In the genomic region with DNA sequence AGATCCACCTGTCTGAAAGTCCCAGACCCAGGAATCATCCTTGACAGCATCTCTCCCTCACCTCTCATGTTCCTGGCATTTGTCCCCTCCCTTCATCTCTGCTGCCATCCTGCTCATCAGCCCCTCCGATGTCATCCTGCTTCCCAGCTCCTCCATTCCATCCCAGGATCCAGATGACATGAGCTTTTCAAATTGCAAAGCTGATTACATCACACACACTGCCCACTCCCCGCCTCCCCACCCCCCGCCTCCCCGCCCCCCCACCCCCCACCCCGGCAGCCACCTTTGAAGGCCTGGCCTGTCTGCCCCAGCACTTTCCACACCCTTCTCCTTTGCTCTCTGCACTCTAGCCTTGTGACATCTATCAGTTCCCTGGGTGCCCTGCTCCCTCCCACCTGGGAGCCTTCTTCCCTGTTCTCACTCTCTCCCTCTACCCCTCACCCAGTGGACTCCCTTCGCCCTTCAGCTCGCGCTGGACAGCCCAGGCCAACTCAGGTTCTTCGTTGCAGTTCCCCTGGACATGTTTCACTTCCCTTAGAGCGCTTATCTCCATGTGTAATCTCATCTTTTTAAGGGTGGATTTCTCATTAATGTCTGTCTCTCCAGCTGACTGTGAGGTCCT, we compare ENCODE assay signal across 14 cellular contexts.
A peak's percentile ranks its signal among the peaks of the same experiment; 100 is the strongest.
DNase-seq lines count a peak whose midpoint lies in the region; ATAC-seq, FAIRE-seq and TF ChIP-seq lines count a peak whose summit lies in the region.
"Had no signal": no experiment of that assay in that cellular context is flagged by ENCODE, and none has a peak within 500 bp of the region (broad histone marks: within the 10 kb centered on the region; RNA-seq: fewer than 3 reads in every experiment).

No MANE protein-coding gene starts in this region.

- TF ChIP-seq RAD21 in HepG2 (CRISPR knock-in tag; IDR thresholded peaks at IDR 0.05), result no peak

- CTCF ChIA-PET in HepG2 (lab: Yijun Ruan, JAX; ENCODE audit: low intra/inter-chr PET ratio, low total read pairs), result no interaction called here
- CTCF ChIA-PET in activated CD8-positive, alpha-beta T cell treated with anti-CD3 and anti-CD28 coated beads, Interleukin-2, amount 10 ng/mL, durations not matched to agents 7 days and 5 days (lab: Charles Lee), result interaction anchor here (0.6 to 2.7 kb wide), 5 partner anchors 22 to 287 kb away, joined by 3 to 8 read pairs (median 4); no protein-coding TSS in a partner anchor

- H3K36me3 ChIP-seq in HepG2 (replicated peaks in 1 of 2; ENCODE audit: control insufficient read depth in 1 of 2, insufficient read depth in 2 of 2, low read length in 2 of 2) (no peaks in the 10 kb centered on the region), right lobe of liver (peaks cover 0 to 4% (median 0%) of the 10 kb centered on the region in 4 donors)

- TF ChIP-seq POLR2A in HepG2 (IDR thresholded peaks at IDR 0.05; ENCODE audit: insufficient read depth in 1 of 2, low read depth in 2 of 2, low read length in 2 of 2) (no peak), right lobe of liver (IDR thresholded peaks at IDR 0.05) (no peak)

- 24% methylated on average over 10 of the region's 10 CpGs for WGBS in HepG2 (ENCODE audit: low lambda C conversion rate)
- 63% methylated on average over 10 of the region's 10 CpGs for WGBS in right lobe of liver (ENCODE audit: insufficient coverage, low coverage, low lambda C conversion rate, missing lambda C conversion rate)

- H3K79me2 ChIP-seq in HepG2 (ENCODE audit: insufficient read depth, low read length), result no peaks in the 10 kb centered on the region

- peak overlapping the region; percentile 36; the same call in 1 of the 2 replicates for H3K4me2 ChIP-seq in HepG2 (ENCODE audit: low read depth, low read length)

- H3K27ac Mint-ChIP-seq in activated CD8-positive, alpha-beta T cell treated with anti-CD3 and anti-CD28 coated beads, Interleukin-2, amount 10 ng/mL, durations not matched to agents 7 days and 5 days, result peak overlapping the region; percentile 96
- no peak overlapping the region for H3K27ac Mint-ChIP-seq in natural killer cell treated with Interleukin-12 subunit alpha and Interleukin-12 subunit beta and Interleukin-15 and Interleukin-18, amount 100 ng/mL, for 72 hours

- in situ Hi-C loops in HepG2 (cut with HindIII; ENCODE audit: extremely low pct_ligation_motif_present, low pct_unique_long_range_greater_than_20kb) (no loop called here), ACHN (cut with HindIII; ENCODE audit: low pct_ligation_motif_present, low pct_unique_long_range_greater_than_20kb, low sequenced_read_pairs) (no loop called here)

- H3K4me3 ChIP-seq in HepG2 (replicated peaks in 1 of 3; ENCODE audit: insufficient read depth in 1 of 3, low read depth in 2 of 3, low read length in 3 of 3), result no peak overlapping the region
- H3K4me3 ChIP-seq in right lobe of liver, result no peak overlapping the region

- POLR2A ChIA-PET in HepG2 (lab: Yijun Ruan, JAX), result interaction anchor here (1.5 kb wide), 1 partner anchor 28 kb away, joined by 6 read pairs; no protein-coding TSS in a partner anchor
- POLR2A ChIA-PET in activated CD8-positive, alpha-beta T cell treated with anti-CD3 and anti-CD28 coated beads, Interleukin-2, amount 10 ng/mL, durations not matched to agents 7 days and 5 days (lab: Charles Lee), result interaction anchor here (0.6 to 3.8 kb wide), 4 partner anchors 14 to 279 kb away, joined by 3 to 20 read pairs (median 5); no protein-coding TSS in a partner anchor

- H2AFZ ChIP-seq in HepG2 (ENCODE audit: low read length), result no peak overlapping the region

- H4K20me1 ChIP-seq in HepG2 (ENCODE audit: insufficient read depth, low read length), result no peaks in the 10 kb centered on the region

- TF ChIP-seq CTCF in HepG2 (CRISPR knock-in tag; IDR thresholded peaks at IDR 0.05) (no peak), right lobe of liver (IDR thresholded peaks at IDR 0.05) (no peak)

- no peaks in the 10 kb centered on the region for H3K9me3 Mint-ChIP-seq in activated CD8-positive, alpha-beta T cell treated with anti-CD3 and anti-CD28 coated beads, Interleukin-2, amount 10 ng/mL, durations not matched to agents 7 days and 5 days (ENCODE audit: insufficient read depth)
- H3K9me3 Mint-ChIP-seq in natural killer cell treated with Interleukin-12 subunit alpha and Interleukin-12 subunit beta and Interleukin-15 and Interleukin-18, amount 100 ng/mL, for 72 hours, result no peaks in the 10 kb centered on the region

- H3K4me3 Mint-ChIP-seq in activated CD8-positive, alpha-beta T cell treated with anti-CD3 and anti-CD28 coated beads, Interleukin-2, amount 10 ng/mL, durations not matched to agents 7 days and 5 days, result no peak overlapping the region
- H3K4me3 Mint-ChIP-seq in natural killer cell treated with Interleukin-12 subunit alpha and Interleukin-12 subunit beta and Interleukin-15 and Interleukin-18, amount 100 ng/mL, for 72 hours, result no peak overlapping the region

- peak; percentile 72 for FAIRE-seq in HepG2 (lab: Jason Lieb, UNC)
- FAIRE-seq: G401.6 had no signal

- H3K9ac ChIP-seq in HepG2 (ENCODE audit: insufficient read depth, low read depth, low read length), result no peak overlapping the region

- no peaks in the 10 kb centered on the region for H3K27me3 Mint-ChIP-seq in activated CD8-positive, alpha-beta T cell treated with anti-CD3 and anti-CD28 coated beads, Interleukin-2, amount 10 ng/mL, durations not matched to agents 7 days and 5 days (ENCODE audit: low read depth)
- no peaks in the 10 kb centered on the region for H3K27me3 Mint-ChIP-seq in natural killer cell treated with Interleukin-12 subunit alpha and Interleukin-12 subunit beta and Interleukin-15 and Interleukin-18, amount 100 ng/mL, for 72 hours

- H3K4me1 ChIP-seq in HepG2 (ENCODE audit: insufficient read depth, low read length), result peaks cover 45% of the 10 kb centered on the region
- peaks cover 0 to 5% (median 0%) of the 10 kb centered on the region in 4 donors for H3K4me1 ChIP-seq in right lobe of liver

- TF ChIP-seq EP300 in HepG2 (IDR thresholded peaks at IDR 0.05; ENCODE audit: low read depth in 2 of 2, low read length in 2 of 2) (no peak), HepG2 (CRISPR knock-in tag; IDR thresholded peaks at IDR 0.05; ENCODE audit: borderline replicate concordance) (no peak)

- H3K9me3 ChIP-seq in HepG2 (ENCODE audit: low read length), result no peaks in the 10 kb centered on the region
- no peaks in the 10 kb centered on the region for H3K9me3 ChIP-seq in right lobe of liver

- ATAC-seq in HepG2 (peak; percentile 76), right lobe of liver (no peak), sciatic nerve (no peak), HG02840 (IDR thresholded peaks at IDR 0.05; ENCODE audit: low FRiP score, unreplicated experiment) (no peak)
- no peak for ATAC-seq in activated CD8-positive, alpha-beta T cell treated with anti-CD3 and anti-CD28 coated beads, Interleukin-2, amount 10 ng/mL, durations not matched to agents 7 days and 5 days
- ATAC-seq in natural killer cell treated with Interleukin-12 subunit alpha and Interleukin-12 subunit beta and Interleukin-15 and Interleukin-18, amount 100 ng/mL, for 72 hours, result no peak
- ATAC-seq: activated CD4-positive, CD25-positive, alpha-beta regulatory T cell treated with anti-CD3 and anti-CD28 coated beads, Interleukin-2, amount 50 U/mL, for 24 hours had no signal

- peaks cover 65% of the 10 kb centered on the region for H3K4me1 Mint-ChIP-seq in activated CD8-positive, alpha-beta T cell treated with anti-CD3 and anti-CD28 coated beads, Interleukin-2, amount 10 ng/mL, durations not matched to agents 7 days and 5 days (ENCODE audit: low read depth)
- H3K4me1 Mint-ChIP-seq in natural killer cell treated with Interleukin-12 subunit alpha and Interleukin-12 subunit beta and Interleukin-15 and Interleukin-18, amount 100 ng/mL, for 72 hours (ENCODE audit: low read depth in 2 of 2), result peaks cover 16 to 21% of the 10 kb centered on the region in 2 donors

- DNase-seq in HepG2 (ENCODE audit: low spot score) (peak; percentile 65), right lobe of liver (no peak), medulla oblongata (ENCODE audit: extremely low spot score) (peak; percentile 56), sciatic nerve (ENCODE audit: low spot score) (no peak), ACHN (no peak)
- DNase-seq in activated CD8-positive, alpha-beta T cell treated with anti-CD3 and anti-CD28 coated beads, Interleukin-2, amount 10 ng/mL, durations not matched to agents 7 days and 5 days, result no peak
- DNase-seq in natural killer cell treated with Interleukin-12 subunit alpha and Interleukin-12 subunit beta and Interleukin-15 and Interleukin-18, amount 100 ng/mL, for 72 hours (ENCODE audit: low spot score), result no peak
- DNase-seq: foreskin keratinocyte, islet precursor cell, NCI-H510A, Right ventricle myocardium superior had no signal

- H3K36me3 Mint-ChIP-seq in activated CD8-positive, alpha-beta T cell treated with anti-CD3 and anti-CD28 coated beads, Interleukin-2, amount 10 ng/mL, durations not matched to agents 7 days and 5 days (ENCODE audit: low read depth), result peaks cover 56% of the 10 kb centered on the region
- H3K36me3 Mint-ChIP-seq in natural killer cell treated with Interleukin-12 subunit alpha and Interleukin-12 subunit beta and Interleukin-15 and Interleukin-18, amount 100 ng/mL, for 72 hours, result no peaks in the 10 kb centered on the region

- H3K27me3 ChIP-seq in HepG2 (ENCODE audit: control insufficient read depth in 1 of 2, insufficient read depth in 2 of 2, low read length in 2 of 2), result no peaks in the 10 kb centered on the region
- no peaks in the 10 kb centered on the region for H3K27me3 ChIP-seq in right lobe of liver
- H3K27me3 ChIP-seq: foreskin keratinocyte had no signal

- H3K27ac ChIP-seq in HepG2 (ENCODE audit: extremely low read length, insufficient read depth, low read length) (no peak overlapping the region), right lobe of liver (no peak overlapping the region)

- BruUV-seq in HepG2 (replicated peaks; lab: Mats Ljungman, UMichigan), result no TSS peak

- intact Hi-C loops in HepG2 (cut with micrococcal nuclease; ENCODE audit: unreplicated experiment), result no loop called here
- intact Hi-C loops in right lobe of liver (cut with DNase I), result no loop called here
- intact Hi-C loops in sciatic nerve (cut with DNase I), result no loop called here

TF ChIP-seq in HepG2, 621 proteins besides CTCF, POLR2A, EP300 and RAD21 (continues in another document):
- TF ChIP-seq GMEB2 (CRISPR knock-in tag; IDR thresholded peaks at IDR 0.05; ENCODE audit: low read depth), result no peak

Comparison
In these comparisons a context has a peak if more than half of its experiments do, and no peak if none do; other contexts are left out.
1. DNase-seq: peak in HepG2 (single experiment) and medulla oblongata (single experiment); none in right lobe of liver (0 of 3), activated CD8-positive, alpha-beta T cell treated with anti-CD3 and anti-CD28 coated beads, Interleukin-2, amount 10 ng/mL, durations not matched to agents 7 days and 5 days (single experiment), sciatic nerve (single experiment), ACHN (single experiment) and natural killer cell treated with Interleukin-12 subunit alpha and Interleukin-12 subunit beta and Interleukin-15 and Interleukin-18, amount 100 ng/mL, for 72 hours (single experiment).